Comparison of ENCODE assay signal across 8 cellular contexts in the genomic region with DNA sequence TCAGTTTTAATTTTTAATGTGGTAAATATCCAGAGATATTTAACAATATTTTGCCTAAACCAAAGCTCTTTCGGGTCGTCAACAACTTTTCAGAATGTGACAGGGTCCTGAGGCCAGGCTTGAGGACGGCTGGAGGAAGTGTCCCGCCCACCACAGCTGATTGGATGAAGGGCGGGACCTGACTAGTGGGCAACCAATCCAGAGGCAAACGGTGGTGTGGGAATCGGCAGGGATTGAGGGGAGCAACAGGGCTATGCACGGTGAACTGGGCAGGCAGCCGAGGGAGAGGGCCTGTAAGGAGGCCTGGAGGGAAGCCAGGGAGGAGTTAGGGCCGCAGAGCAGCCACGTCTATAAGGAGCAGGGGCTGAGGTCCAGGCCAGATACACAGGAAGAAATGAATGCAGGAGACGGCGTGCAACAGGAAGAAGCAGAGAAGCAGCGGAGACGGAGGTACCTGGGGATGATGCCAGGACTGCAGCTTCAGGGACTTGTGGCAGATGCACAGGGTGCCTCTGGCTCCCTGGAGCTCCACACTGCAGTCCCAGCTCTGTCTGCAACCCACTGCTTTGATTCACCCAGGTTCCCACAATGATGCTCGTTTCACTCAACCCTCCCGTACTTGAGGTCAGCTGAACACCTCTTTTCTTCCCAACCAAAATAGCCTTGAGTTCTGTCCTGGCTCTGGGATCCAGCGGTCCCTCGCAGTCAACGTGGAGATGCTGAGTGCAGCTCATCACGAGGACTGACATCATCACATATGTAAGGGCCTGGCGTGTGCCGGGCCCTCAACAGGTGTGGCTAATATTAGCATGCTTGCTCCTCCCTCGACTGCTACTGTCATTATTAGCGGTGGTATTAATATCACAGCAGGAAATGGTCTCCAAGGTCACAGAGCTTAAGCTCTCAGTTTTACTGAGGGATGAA. TPM values are rescaled to one million over a fixed set of nuclear protein-coding genes. Genes with fewer than 3 reads are reported as not detected.
A peak's percentile ranks its signal among the peaks of the same experiment; 100 is the strongest.
DNase-seq lines count a peak whose midpoint lies in the region; ATAC-seq and TF ChIP-seq lines count a peak whose summit lies in the region.

No MANE protein-coding gene starts in this region.

- peak; percentile 69 for DNase-seq in CMK (ENCODE audit: low read depth)
- peak; percentile 43 for DNase-seq in NCI-H2171 treated with DMSO at 0.1 percent for 48 hours (lab: John Stamatoyannopoulos, UW)
- DNase-seq in endothelial cell (ENCODE audit: low spot score): no peak
- DNase-seq in retinal pigment epithelial cell (ENCODE audit: low read depth): peak; percentile 34
- DNase-seq in stimulated activated CD4-positive, alpha-beta T cell treated with anti-CD3 and anti-CD28 coated beads, Interleukin-12 subunit alpha, Interleukin-12 subunit beta, amount 100 ng/mL, for 4 hours: no peak
- DNase-seq in medulla oblongata (ENCODE audit: extremely low spot score): no peak

- no peak overlapping the region for H3K4me3 ChIP-seq in retinal pigment epithelial cell (ENCODE audit: low read length)

- peak overlapping the region; percentile 45 for H3K27ac Mint-ChIP-seq in endothelial cell (ENCODE audit: unreplicated experiment)

- no peak overlapping the region for H3K4me3 Mint-ChIP-seq in endothelial cell (ENCODE audit: unreplicated experiment)

- TF ChIP-seq CTCF in endothelial cell (IDR thresholded peaks at IDR 0.05; ENCODE audit: unreplicated experiment) (no peak), retinal pigment epithelial cell (conservative IDR thresholded peaks at IDR 0.05; ENCODE audit: low read depth, low read length) (no peak)

- peaks cover 5% of the 10 kb centered on the region for H3K36me3 Mint-ChIP-seq in endothelial cell (ENCODE audit: low read depth, unreplicated experiment)

- ATAC-seq in GM21717 (IDR thresholded peaks at IDR 0.05; ENCODE audit: unreplicated experiment): peak; percentile 61
- no peak for ATAC-seq in HG02678 (IDR thresholded peaks at IDR 0.05; ENCODE audit: unreplicated experiment)

- H3K9me3 Mint-ChIP-seq in endothelial cell (ENCODE audit: unreplicated experiment): no peaks in the 10 kb centered on the region

- H3K4me1 Mint-ChIP-seq in endothelial cell (ENCODE audit: unreplicated experiment): peaks cover under 1% of the 10 kb centered on the region

- H3K27me3 Mint-ChIP-seq in endothelial cell (ENCODE audit: unreplicated experiment): peaks cover 6% of the 10 kb centered on the region

RNA-seq across cellular contexts. Expression of a gene that starts 45.9 kb away (rescaled TPM):
- 102 TPM for total RNA-seq in endothelial cell (ENCODE audit: unreplicated experiment)

Comparison
In these comparisons a context has a peak if more than half of its experiments do, and no peak if none do; other contexts are left out.
1. DNase-seq: peak in CMK (single experiment), NCI-H2171 treated with DMSO at 0.1 percent for 48 hours (single experiment) and retinal pigment epithelial cell (single experiment); none in endothelial cell (single experiment), stimulated activated CD4-positive, alpha-beta T cell treated with anti-CD3 and anti-CD28 coated beads, Interleukin-12 subunit alpha, Interleukin-12 subunit beta, amount 100 ng/mL, for 4 hours (single experiment) and medulla oblongata (single experiment).